ENCODE assay signal across 13 cellular contexts in genomic region chr2:96243843-96244242, GRCh38. TPM values are rescaled to one million over a fixed set of nuclear protein-coding genes. Genes with fewer than 3 reads are reported as not detected.
DNase-seq lines count a peak whose midpoint lies in the region; ATAC-seq and TF ChIP-seq lines count a peak whose summit lies in the region.
"Had no signal": no experiment of that assay in that cellular context is flagged by ENCODE, and none has a peak within 500 bp of the region (broad histone marks: within the 10 kb centered on the region; RNA-seq: fewer than 3 reads in every experiment).

No MANE protein-coding gene starts in this region.

- no peak for TF ChIP-seq CTCF in nephron progenitor cell (IDR thresholded peaks at IDR 0.05)

- no peak overlapping the region for H3K4me3 Mint-ChIP-seq in activated T-cell treated with anti-CD3 and anti-CD28 coated beads, Interleukin-2, amount 50 U/mL, for 24 hours
- peak overlapping the region; percentile 31 for H3K4me3 Mint-ChIP-seq in T-helper 17 cell
- H3K4me3 Mint-ChIP-seq in nephron progenitor cell, result no peak overlapping the region
- H3K4me3 Mint-ChIP-seq: B cell, GM23338 had no signal

- no peaks in the 10 kb centered on the region for H3K9me3 Mint-ChIP-seq in activated T-cell treated with anti-CD3 and anti-CD28 coated beads, Interleukin-2, amount 50 U/mL, for 24 hours
- H3K9me3 Mint-ChIP-seq in nephron progenitor cell, result no peaks in the 10 kb centered on the region
- H3K9me3 Mint-ChIP-seq: GM23338 had no signal

- H3K36me3 Mint-ChIP-seq in activated T-cell treated with anti-CD3 and anti-CD28 coated beads, Interleukin-2, amount 50 U/mL, for 24 hours (ENCODE audit: low read depth), result peaks cover 3% of the 10 kb centered on the region
- no peaks in the 10 kb centered on the region for H3K36me3 Mint-ChIP-seq in T-helper 17 cell (ENCODE audit: low read depth)
- H3K36me3 Mint-ChIP-seq in nephron progenitor cell (ENCODE audit: low read depth), result peaks cover 16% of the 10 kb centered on the region

- DNase-seq in activated T-cell treated with anti-CD3 and anti-CD28 coated beads, Interleukin-2, amount 50 U/mL, for 24 hours, result no peak
- DNase-seq in activated T-cell treated with anti-CD3 and anti-CD28 coated beads for 4 hours (no peak), T-helper 17 cell (no peak), nephron progenitor cell (no peak), COLO829 (ENCODE audit: low spot score) (no peak), NCI-H1092 treated with DMSO at 0.1 percent for 48 hours (lab: John Stamatoyannopoulos, UW) (no peak)
- DNase-seq: Calu3, DMS 273 treated with DMSO at 0.1 percent for 48 hours, H7 had no signal

- peaks cover 48% of the 10 kb centered on the region for H3K4me1 Mint-ChIP-seq in activated T-cell treated with anti-CD3 and anti-CD28 coated beads, Interleukin-2, amount 50 U/mL, for 24 hours (ENCODE audit: low read depth)
- peaks cover 38% of the 10 kb centered on the region for H3K4me1 Mint-ChIP-seq in T-helper 17 cell
- peaks cover 33% of the 10 kb centered on the region for H3K4me1 Mint-ChIP-seq in nephron progenitor cell

- peak overlapping the region; percentile 61 for H3K27ac Mint-ChIP-seq in activated T-cell treated with anti-CD3 and anti-CD28 coated beads, Interleukin-2, amount 50 U/mL, for 24 hours
- H3K27ac Mint-ChIP-seq in T-helper 17 cell (no peak overlapping the region), nephron progenitor cell (peak overlapping the region; percentile 36)
- H3K27ac Mint-ChIP-seq: GM23338 had no signal

- no peaks in the 10 kb centered on the region for H3K9me3 ChIP-seq in T-helper 17 cell (ENCODE audit: control insufficient read depth, low read length, poor library complexity, severe bottlenecking)

- no peak for ATAC-seq in T-helper 17 cell
- ATAC-seq in GM19467 (IDR thresholded peaks at IDR 0.05; ENCODE audit: unreplicated experiment), result no peak
- ATAC-seq: GM12878, GM23338 had no signal

- H3K27me3 Mint-ChIP-seq in activated T-cell treated with anti-CD3 and anti-CD28 coated beads, Interleukin-2, amount 50 U/mL, for 24 hours, result no peaks in the 10 kb centered on the region
- H3K27me3 Mint-ChIP-seq in T-helper 17 cell, result no peaks in the 10 kb centered on the region
- peaks cover 10% of the 10 kb centered on the region for H3K27me3 Mint-ChIP-seq in nephron progenitor cell (ENCODE audit: low read depth, poor library complexity)
- H3K27me3 Mint-ChIP-seq: B cell had no signal

RNA-seq across cellular contexts. Expression of gene TMEM127, which starts 22.0 kb away (rescaled TPM):
- 10 to 100 TPM; 36.4 to 44.8 TPM for total RNA-seq in T-helper 17 cell

RNA-seq across cellular contexts. Expression of gene CIAO1, which starts 22.2 kb away (rescaled TPM):
- 10 to 100 TPM; 60.0 to 61.5 TPM for total RNA-seq in T-helper 17 cell

RNA-seq across cellular contexts. Expression of gene STARD7, which starts 35.2 kb away (rescaled TPM):
- 10 to 100 TPM; 59.2 to 72.6 TPM for total RNA-seq in T-helper 17 cell
